ENCODE assay signal across 9 cellular contexts in the genomic region with DNA sequence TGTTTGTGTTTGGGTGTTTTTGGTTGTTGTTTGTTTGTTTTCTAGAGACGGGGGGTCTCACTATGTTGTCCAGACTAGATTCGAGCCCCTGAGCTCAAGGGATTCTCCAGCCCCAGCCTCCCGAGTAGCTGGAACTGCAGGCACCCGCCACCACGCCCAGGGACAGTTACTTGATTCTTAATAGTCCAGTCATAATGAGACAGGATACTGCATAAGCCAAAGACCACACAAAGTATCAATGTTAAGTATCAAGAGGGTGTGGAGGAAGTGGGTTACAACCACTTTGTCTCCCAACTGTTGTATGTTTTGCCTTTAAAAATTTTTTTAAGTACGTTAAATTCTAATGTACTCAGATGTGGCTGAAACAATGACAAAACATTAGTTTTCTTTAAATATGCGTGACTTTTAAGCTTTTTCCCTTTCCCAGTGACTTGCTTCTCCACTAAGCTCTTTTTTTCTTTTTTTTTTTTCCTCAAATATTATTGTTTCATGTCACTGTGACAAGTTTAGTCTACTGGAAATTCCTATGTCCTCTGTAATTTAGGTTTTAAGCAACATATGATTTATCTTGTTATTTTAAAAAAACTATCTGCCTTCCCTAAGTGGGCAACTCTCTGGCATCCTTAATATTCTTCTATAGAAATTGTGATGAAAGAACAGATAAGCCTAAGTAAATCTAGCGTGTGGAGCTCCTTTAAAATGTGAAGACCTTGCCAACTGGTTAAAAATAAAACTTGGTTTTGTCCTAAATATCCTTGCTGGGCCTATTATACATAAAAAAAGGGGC. TPM values are rescaled to one million over a fixed set of nuclear protein-coding genes. Genes with fewer than 3 reads are reported as not detected.
A peak's percentile ranks its signal among the peaks of the same experiment; 100 is the strongest.
DNase-seq lines count a peak whose midpoint lies in the region; ATAC-seq and TF ChIP-seq lines count a peak whose summit lies in the region.
"Had no signal": no experiment of that assay in that cellular context is flagged by ENCODE, and none has a peak within 500 bp of the region (broad histone marks: within the 10 kb centered on the region; RNA-seq: fewer than 3 reads in every experiment).

No MANE protein-coding gene starts in this region.

- H3K4me1 ChIP-seq in GM23248 (ENCODE audit: insufficient read depth) = no peaks in the 10 kb centered on the region
- H3K4me1 ChIP-seq in stomach = peaks cover 0 to 16% (median 5%) of the 10 kb centered on the region in 4 donors
- H3K4me1 ChIP-seq: parathyroid adenoma had no signal

- H3K36me3 ChIP-seq in GM23248 (ENCODE audit: low read depth) = no peaks in the 10 kb centered on the region
- H3K36me3 ChIP-seq in stomach = no peaks in the 10 kb centered on the region

- TF ChIP-seq POLR2A in stomach (IDR thresholded peaks at IDR 0.05) = no peak

- no peak overlapping the region for H3K27ac ChIP-seq in GM23248
- H3K27ac ChIP-seq in stomach = no peak overlapping the region
- H3K27ac ChIP-seq: parathyroid adenoma had no signal

- H3F3A ChIP-seq in GM23248 (ENCODE audit: insufficient read depth) = no peaks in the 10 kb centered on the region

- H3K9me3 ChIP-seq in GM23248 (ENCODE audit: low read depth) (no peaks in the 10 kb centered on the region), stomach (no peaks in the 10 kb centered on the region)

- H3K9ac ChIP-seq in GM23248 = no peak overlapping the region
- H3K9ac ChIP-seq: parathyroid adenoma had no signal

- peak; percentile 61 for DNase-seq in activated CD8-positive, alpha-beta memory T cell treated with anti-CD3 and anti-CD28 coated beads, Interleukin-2, amount 50 U/mL, for 48 hours
- no peak for DNase-seq in progenitor cell of endocrine pancreas (ENCODE audit: low spot score, unreplicated experiment)
- DNase-seq in GM23248 = no peak
- no peak for DNase-seq in stomach
- no peak for DNase-seq in germinal center (ENCODE audit: low spot score)
- no peak for DNase-seq in kidney tubule cell (ENCODE audit: low spot score)

- peaks cover 2% of the 10 kb centered on the region for H3K36me3 Mint-ChIP-seq in progenitor cell of endocrine pancreas (ENCODE audit: insufficient read depth)

- peak overlapping the region; percentile 63 for H3K27ac Mint-ChIP-seq in progenitor cell of endocrine pancreas

- no peak overlapping the region for H3K4me2 ChIP-seq in GM23248 (ENCODE audit: unreplicated experiment)

- no peak overlapping the region for H3K4me3 ChIP-seq in GM23248
- H3K4me3 ChIP-seq in stomach = no peak overlapping the region

- H4K20me1 ChIP-seq in GM23248 (ENCODE audit: insufficient read depth) = no peaks in the 10 kb centered on the region

- intact Hi-C loops in stomach (cut with DNase I; ENCODE audit: low total_unique reads) = no loop called here

- H3K27me3 ChIP-seq in GM23248 (replicated peaks; ENCODE audit: insufficient read depth) (no peaks in the 10 kb centered on the region), stomach (no peaks in the 10 kb centered on the region)

- no peak overlapping the region for H2AFZ ChIP-seq in GM23248
- H2AFZ ChIP-seq: parathyroid adenoma had no signal

- peak; percentile 94 for ATAC-seq in GM18502 (IDR thresholded peaks at IDR 0.05; ENCODE audit: poor library complexity, unreplicated experiment)
- ATAC-seq in HG03060 (IDR thresholded peaks at IDR 0.05; ENCODE audit: low read depth, unreplicated experiment) = peak; percentile 60

- TF ChIP-seq CTCF in progenitor cell of endocrine pancreas (IDR thresholded peaks at IDR 0.05; ENCODE audit: unreplicated experiment) (no peak), stomach (IDR thresholded peaks at IDR 0.05) (no peak)

- in situ Hi-C loops in GM23248 (cut with MboI) = no loop called here

- no peaks in the 10 kb centered on the region for H3K27me3 Mint-ChIP-seq in progenitor cell of endocrine pancreas

- TF ChIP-seq EP300 in stomach (IDR thresholded peaks at IDR 0.05) = no peak

- H3K4me1 Mint-ChIP-seq in progenitor cell of endocrine pancreas (ENCODE audit: low read depth) = peaks cover 2% of the 10 kb centered on the region

- H3K9me3 Mint-ChIP-seq in progenitor cell of endocrine pancreas (ENCODE audit: low read depth) = no peaks in the 10 kb centered on the region

- H3K9me2 ChIP-seq in GM23248 (ENCODE audit: insufficient read depth) = no peaks in the 10 kb centered on the region

- H3K4me3 Mint-ChIP-seq in progenitor cell of endocrine pancreas (ENCODE audit: low read depth) = no peak overlapping the region

- 94 to 96% methylated on average over 8 of the region's 8 CpGs for WGBS in GM23248 (ENCODE audit: low coverage in 1 of 2, low lambda C conversion rate in 2 of 2, missing lambda C conversion rate in 2 of 2), 2 experiments
- WGBS in stomach, 5 donors = 72 to 77% (median 76%) methylated on average over 8 of the region's 8 CpGs

- no peaks in the 10 kb centered on the region for H3K79me2 ChIP-seq in GM23248 (ENCODE audit: insufficient read depth)
- H3K79me2 ChIP-seq: parathyroid adenoma had no signal

RNA-seq across cellular contexts. Expression of gene DPH5, which starts 56.1 kb away (rescaled TPM):
- total RNA-seq in progenitor cell of endocrine pancreas (45.9 and 48.2 TPM in 2 replicates), stomach (10 to 100 TPM in 3 of 5 donors, 1 to 10 TPM in 2; 3.1 to 19.8 (median 10.5) TPM)
- total RNA-seq in GM23248 (2014; rRNA removed; shearing (Covaris generic)) = 24.1 and 37.9 TPM in 2 replicates
- polyA plus RNA-seq in GM23248 (2016; fragmentation: Nextera tagmentation; extraction: Ambion mirVana) (23.6 and 26.6 TPM in 2 replicates), stomach (10 to 100 TPM; 24.8 to 39.5 (median 26.3) TPM)
